ENCODE assay signal across 25 cellular contexts in genomic region chr1:94606471-94606870, GRCh38.
DNase-seq lines count a peak whose midpoint lies in the region; ATAC-seq and TF ChIP-seq lines count a peak whose summit lies in the region.
"Had no signal": no experiment of that assay in that cellular context is flagged by ENCODE, and none has a peak within 500 bp of the region (broad histone marks: within the 10 kb centered on the region; RNA-seq: fewer than 3 reads in every experiment).

No MANE protein-coding gene starts in this region.

- no peak for ATAC-seq in effector memory CD8-positive, alpha-beta T cell (replicated peaks)
- no peak for ATAC-seq in GM18867 (IDR thresholded peaks at IDR 0.05; ENCODE audit: unreplicated experiment)
- ATAC-seq: activated naive CD8-positive, alpha-beta T cell treated with anti-CD3 and anti-CD28 coated beads, Interleukin-2, amount 50 U/mL, for 24 hours; GM12878; lower lobe of right lung; natural killer cell treated with Interleukin-12 subunit alpha and Interleukin-12 subunit beta and Interleukin-15 and Interleukin-18, amount 100 ng/mL, for 72 hours had no signal

- no peak overlapping the region for H3K4me3 ChIP-seq in mammary epithelial cell (replicated peaks in 1 of 3; ENCODE audit: insufficient read depth in 1 of 3, low read depth in 2 of 3, low read length in 3 of 3)
- no peak overlapping the region for H3K4me3 ChIP-seq in SJSA1
- H3K4me3 ChIP-seq in hepatocyte: no peak overlapping the region
- H3K4me3 ChIP-seq: GM12878, lower lobe of right lung, SJCRH30 had no signal

- H3K79me2 ChIP-seq in mammary epithelial cell (ENCODE audit: insufficient read depth, low read length) (no peaks in the 10 kb centered on the region), hepatocyte (no peaks in the 10 kb centered on the region)

- in situ Hi-C loops in mammary epithelial cell (cut with MboI; ENCODE audit: low sequenced_read_pairs in 2 of 2): no loop called here

- peaks cover 5% of the 10 kb centered on the region for H3K36me3 Mint-ChIP-seq in MCF 10A (ENCODE audit: insufficient read depth, unreplicated experiment)
- peaks cover 3% of the 10 kb centered on the region for H3K36me3 Mint-ChIP-seq in effector memory CD8-positive, alpha-beta T cell (ENCODE audit: insufficient read depth)
- H3K36me3 Mint-ChIP-seq: CD4-positive, CD25-positive, alpha-beta regulatory T cell had no signal

- intact Hi-C loops in MCF 10A (cut with micrococcal nuclease): no loop called here
- intact Hi-C loops in mammary epithelial cell (cut with micrococcal nuclease): loop anchor here (10.0 kb wide), 1 partner anchor 438 kb away; no protein-coding TSS in a partner anchor

- no peak for DNase-seq in MCF 10A (ENCODE audit: unreplicated experiment)
- DNase-seq in mammary epithelial cell: no peak
- DNase-seq in SJSA1 (ENCODE audit: low read depth in 1 of 2, low spot score in 2 of 2): no peak
- DNase-seq in hepatocyte (ENCODE audit: low spot score): no peak
- DNase-seq in AG08395 (ENCODE audit: low spot score): no peak
- no peak for DNase-seq in effector memory CD8-positive, alpha-beta T cell
- DNase-seq in NCI-H345 (lab: John Stamatoyannopoulos, UW): no peak
- DNase-seq: activated naive CD4-positive, alpha-beta T cell; activated naive CD8-positive, alpha-beta T cell treated with anti-CD3 and anti-CD28 coated beads, Interleukin-2, amount 50 U/mL, for 24 hours; caudate nucleus; CD4-positive, CD25-positive, alpha-beta regulatory T cell; cortex of kidney; foreskin melanocyte; H9; Karpas-422; lower lobe of right lung; NCI-H1048; NCI-H1694; NCI-H446; NCI-H774; SJCRH30; stimulated activated naive CD4-positive, alpha-beta T cell had no signal

- no peaks in the 10 kb centered on the region for H3K27me3 Mint-ChIP-seq in MCF 10A (ENCODE audit: insufficient read depth, unreplicated experiment)
- H3K27me3 Mint-ChIP-seq in effector memory CD8-positive, alpha-beta T cell: peaks cover 17 to 38% of the 10 kb centered on the region in 2 donors
- H3K27me3 Mint-ChIP-seq: CD4-positive, CD25-positive, alpha-beta regulatory T cell had no signal

- BruUV-seq in MCF 10A (replicated peaks; lab: Mats Ljungman, UMichigan) (no TSS peak), mammary epithelial cell (replicated peaks; lab: Mats Ljungman, UMichigan) (no TSS peak)

- no peak overlapping the region for H3K9ac ChIP-seq in mammary epithelial cell (ENCODE audit: insufficient read depth, low read length)

- no peaks in the 10 kb centered on the region for H3K36me3 ChIP-seq in mammary epithelial cell (ENCODE audit: insufficient read depth, low read length)
- H3K36me3 ChIP-seq in SJSA1: no peaks in the 10 kb centered on the region
- H3K36me3 ChIP-seq in hepatocyte (replicated peaks; ENCODE audit: insufficient read depth, low read depth): no peaks in the 10 kb centered on the region
- H3K36me3 ChIP-seq: lower lobe of right lung, SJCRH30 had no signal

- H3K4me3 Mint-ChIP-seq in MCF 10A (ENCODE audit: unreplicated experiment): no peak overlapping the region
- H3K4me3 Mint-ChIP-seq in effector memory CD8-positive, alpha-beta T cell: no peak overlapping the region
- H3K4me3 Mint-ChIP-seq: activated naive CD8-positive, alpha-beta T cell treated with anti-CD3 and anti-CD28 coated beads, Interleukin-2, amount 50 U/mL, for 24 hours; CD4-positive, CD25-positive, alpha-beta regulatory T cell; H9; natural killer cell treated with Interleukin-12 subunit alpha and Interleukin-12 subunit beta and Interleukin-15 and Interleukin-18, amount 100 ng/mL, for 72 hours had no signal

- H3K4me1 ChIP-seq in mammary epithelial cell (ENCODE audit: insufficient read depth, low read length) (peaks cover 23% of the 10 kb centered on the region), SJSA1 (replicated peaks) (peaks cover 76% of the 10 kb centered on the region), hepatocyte (ENCODE audit: insufficient read depth) (peaks cover 57% of the 10 kb centered on the region)
- H3K4me1 ChIP-seq: SJCRH30 had no signal

- H4K20me1 ChIP-seq in mammary epithelial cell (ENCODE audit: insufficient read depth, low read length): no peaks in the 10 kb centered on the region
- H4K20me1 ChIP-seq in hepatocyte (ENCODE audit: insufficient read depth, poor library complexity, severe bottlenecking): no peaks in the 10 kb centered on the region

- POLR2A ChIA-PET in MCF 10A (lab: Yijun Ruan, JAX): interaction anchor here (0.7 to 1.1 kb wide), 3 partner anchors 13 to 66 kb away, joined by 3 to 4 read pairs (median 3); no protein-coding TSS in a partner anchor

- dilution Hi-C loops in mammary epithelial cell (cut with HindIII; ENCODE audit: low sequenced_read_pairs): no loop called here

- peak overlapping the region; percentile 82 for H3K27ac Mint-ChIP-seq in MCF 10A (ENCODE audit: low read depth, unreplicated experiment)
- no peak overlapping the region for H3K27ac Mint-ChIP-seq in effector memory CD8-positive, alpha-beta T cell
- H3K27ac Mint-ChIP-seq: activated naive CD8-positive, alpha-beta T cell treated with anti-CD3 and anti-CD28 coated beads, Interleukin-2, amount 50 U/mL, for 24 hours; CD4-positive, CD25-positive, alpha-beta regulatory T cell; H9; natural killer cell treated with Interleukin-12 subunit alpha and Interleukin-12 subunit beta and Interleukin-15 and Interleukin-18, amount 100 ng/mL, for 72 hours had no signal

- H3K9me3 ChIP-seq in mammary epithelial cell (replicated peaks; ENCODE audit: insufficient read depth, low read length) (no peaks in the 10 kb centered on the region), SJSA1 (replicated peaks) (no peaks in the 10 kb centered on the region), hepatocyte (ENCODE audit: low read depth) (no peaks in the 10 kb centered on the region)
- H3K9me3 ChIP-seq: lower lobe of right lung, SJCRH30 had no signal

- H3K9me3 Mint-ChIP-seq in MCF 10A (ENCODE audit: unreplicated experiment): no peaks in the 10 kb centered on the region
- no peaks in the 10 kb centered on the region for H3K9me3 Mint-ChIP-seq in effector memory CD8-positive, alpha-beta T cell
- H3K9me3 Mint-ChIP-seq: activated naive CD8-positive, alpha-beta T cell treated with anti-CD3 and anti-CD28 coated beads, Interleukin-2, amount 50 U/mL, for 24 hours; H9; natural killer cell treated with Interleukin-12 subunit alpha and Interleukin-12 subunit beta and Interleukin-15 and Interleukin-18, amount 100 ng/mL, for 72 hours had no signal

- CTCF ChIA-PET in MCF 10A (lab: Yijun Ruan, JAX) (interaction anchor here (0.6 to 1.1 kb wide), 2 partner anchors 91 to 248 kb away, joined by 3 read pairs; no protein-coding TSS in a partner anchor), mammary epithelial cell (lab: Charles Lee; ENCODE audit: low non-redundant PET) (no interaction called here)

- 100% methylated on average over 4 of the region's 4 CpGs for WGBS in mammary epithelial cell (ENCODE audit: low coverage, missing lambda C conversion rate)
- WGBS in hepatocyte (ENCODE audit: low lambda C conversion rate, missing lambda C conversion rate): 90% methylated on average over 4 of the region's 4 CpGs

- peaks cover 27% of the 10 kb centered on the region for H3K4me1 Mint-ChIP-seq in MCF 10A (ENCODE audit: insufficient read depth, unreplicated experiment)
- H3K4me1 Mint-ChIP-seq in effector memory CD8-positive, alpha-beta T cell (ENCODE audit: low read depth in 2 of 2): peaks cover 10 to 20% of the 10 kb centered on the region in 2 donors
- H3K4me1 Mint-ChIP-seq: activated naive CD8-positive, alpha-beta T cell treated with anti-CD3 and anti-CD28 coated beads, Interleukin-2, amount 50 U/mL, for 24 hours had no signal

- no peak overlapping the region for H2AFZ ChIP-seq in mammary epithelial cell (ENCODE audit: low read depth, low read length)
- H2AFZ ChIP-seq in hepatocyte: no peak overlapping the region

- H3K27me3 ChIP-seq in mammary epithelial cell (ENCODE audit: insufficient read depth, low read length) (no peaks in the 10 kb centered on the region), SJSA1 (replicated peaks) (no peaks in the 10 kb centered on the region), hepatocyte (no peaks in the 10 kb centered on the region)
- H3K27me3 ChIP-seq: SJCRH30 had no signal

- no peak overlapping the region for H3K27ac ChIP-seq in mammary epithelial cell (ENCODE audit: insufficient read depth, low read depth, low read length)
- peak overlapping the region; percentile 65 for H3K27ac ChIP-seq in SJSA1
- H3K27ac ChIP-seq in hepatocyte: peak overlapping the region; percentile 91
- H3K27ac ChIP-seq: lower lobe of right lung, SJCRH30 had no signal

- TF ChIP-seq CTCF in MCF 10A (IDR thresholded peaks at IDR 0.05; ENCODE audit: unreplicated experiment): no peak
- TF ChIP-seq CTCF in mammary epithelial cell (conservative IDR thresholded peaks at IDR 0.05 in 1 of 2, IDR thresholded peaks at IDR 0.05 in 1 of 2; ENCODE audit: extremely low read depth in 1 of 2, insufficient read depth in 1 of 2, low read depth in 1 of 2, low read length in 2 of 2): no peak
- no peak for TF ChIP-seq CTCF in hepatocyte (IDR thresholded peaks at IDR 0.05; ENCODE audit: poor library complexity)

- no peaks in the 10 kb centered on the region for H3K9me2 ChIP-seq in hepatocyte (replicated peaks; ENCODE audit: insufficient read depth)

- no peak overlapping the region for H3K4me2 ChIP-seq in mammary epithelial cell (ENCODE audit: insufficient read depth, low read depth, low read length)
- no peak overlapping the region for H3K4me2 ChIP-seq in hepatocyte
